1 cellular context compared by ENCODE assay signal in the genomic region with DNA sequence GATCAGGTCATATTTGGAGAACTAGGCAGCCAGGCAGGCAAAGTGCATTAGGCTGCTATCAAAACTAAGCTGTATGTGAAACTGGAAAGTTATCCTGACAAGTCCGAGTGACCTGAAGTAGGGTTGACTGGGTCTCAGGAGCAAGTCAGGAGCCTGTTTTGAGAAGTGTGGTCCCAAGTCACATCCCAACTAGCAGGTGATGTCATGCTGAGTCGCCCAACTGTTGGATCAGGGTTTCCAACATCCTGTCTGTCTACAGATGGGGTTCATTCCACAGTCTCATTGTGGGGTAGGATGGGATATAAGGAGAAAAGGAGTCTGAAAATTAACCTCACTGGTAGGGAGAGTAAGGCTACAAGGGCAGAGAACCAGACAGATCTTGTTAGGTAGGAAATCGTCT.
A peak's percentile ranks its signal among the peaks of the same experiment; 100 is the strongest.
TF ChIP-seq lines count a peak whose summit lies in the region.

No MANE protein-coding gene starts in this region.

TF ChIP-seq in endothelial cell of umbilical vein, 7 proteins besides CTCF, POLR2A, EP300 and RAD21:
- TF ChIP-seq POLR2AphosphoS5 (IDR thresholded peaks at IDR 0.05; ENCODE audit: insufficient read depth, low read depth, low read length) = no peak
- TF ChIP-seq FOS (IDR thresholded peaks at IDR 0.05; ENCODE audit: borderline replicate concordance, insufficient read depth, low read length) = peak; percentile 64
